Comparison of ENCODE assay signal across 16 cellular contexts in genomic region chr7:42964849-42965805, GRCh38. TPM values are rescaled to one million over a fixed set of nuclear protein-coding genes. Genes with fewer than 3 reads are reported as not detected.
DNase-seq lines count a peak whose midpoint lies in the region; ATAC-seq, FAIRE-seq and TF ChIP-seq lines count a peak whose summit lies in the region.
"Had no signal": no experiment of that assay in that cellular context is flagged by ENCODE, and none has a peak within 500 bp of the region (broad histone marks: within the 10 kb centered on the region; RNA-seq: fewer than 3 reads in every experiment).

No MANE protein-coding gene starts in this region.

- H3K27me3 Mint-ChIP-seq in T-helper 17 cell = peaks cover 32% of the 10 kb centered on the region

- in situ Hi-C loops in GM12878 (cut with MboI) = no loop called here
- in situ Hi-C loops in HepG2 (cut with HindIII; ENCODE audit: extremely low pct_ligation_motif_present, low pct_unique_long_range_greater_than_20kb) = no loop called here

- DNase-seq in AG20443 (ENCODE audit: low spot score) = peak; percentile 13
- peak; percentile 2 for DNase-seq in GM12878 (ENCODE audit: low read depth, low spot score)
- DNase-seq in HepG2 (ENCODE audit: low spot score) = no peak
- DNase-seq in osteoblast (ENCODE audit: insufficient read length, low spot score, missing footprints) = no peak
- no peak for DNase-seq in T-helper 17 cell
- DNase-seq in T1000 (lab: John Stamatoyannopoulos, UW) = no peak
- no peak for DNase-seq in DMS79 (lab: John Stamatoyannopoulos, UW)
- DNase-seq: activated CD4-positive, alpha-beta T cell treated with anti-CD3 and anti-CD28 coated beads, Interleukin-2, amount 50 U/mL, for 1 hour; NCI-H1417; NCI-H446; psoas muscle had no signal

- H3K4me1 ChIP-seq in GM12878 (ENCODE audit: control insufficient read depth, insufficient read depth, low read length) (no peaks in the 10 kb centered on the region), HepG2 (ENCODE audit: insufficient read depth, low read length) (no peaks in the 10 kb centered on the region), osteoblast (ENCODE audit: insufficient read depth, low read length) (peaks cover 3% of the 10 kb centered on the region)
- H3K4me1 ChIP-seq: psoas muscle had no signal

- H2AFZ ChIP-seq in GM12878 (ENCODE audit: control insufficient read depth, low read depth, low read length) (no peak overlapping the region), HepG2 (ENCODE audit: low read length) (no peak overlapping the region), osteoblast (ENCODE audit: low read length) (no peak overlapping the region)

- H3K4me3 ChIP-seq in GM12878 = no peak overlapping the region
- no peak overlapping the region for H3K4me3 ChIP-seq in HepG2 (replicated peaks in 1 of 3; ENCODE audit: insufficient read depth in 1 of 3, low read depth in 2 of 3, low read length in 3 of 3)
- no peak overlapping the region for H3K4me3 ChIP-seq in osteoblast (ENCODE audit: insufficient read depth, low read length)
- H3K4me3 ChIP-seq: psoas muscle had no signal

- H3K27me3 ChIP-seq in GM12878 (replicated peaks in 1 of 2; ENCODE audit: control insufficient read depth in 2 of 2, insufficient read depth in 2 of 2, low read length in 1 of 2) (no peaks in the 10 kb centered on the region), HepG2 (ENCODE audit: control insufficient read depth in 1 of 2, insufficient read depth in 2 of 2, low read length in 2 of 2) (0 out of 5 replicates have a peak, but pooled peaks cover 0 to 1% of the 10 kb centered on the region in 2 experiments), osteoblast (ENCODE audit: insufficient read depth, low read length) (peaks cover 21% of the 10 kb centered on the region)

- intact Hi-C loops in GM12878 (cut with micrococcal nuclease; ENCODE audit: unreplicated experiment) (no loop called here), HepG2 (cut with micrococcal nuclease; ENCODE audit: unreplicated experiment) (no loop called here)

- H3K9ac ChIP-seq in GM12878 (ENCODE audit: control insufficient read depth, insufficient read depth, low read length) (no peak overlapping the region), HepG2 (ENCODE audit: insufficient read depth, low read depth, low read length) (no peak overlapping the region)

- SMC1A ChIA-PET in GM12878 (lab: Charles Lee; ENCODE audit: uncharacterized antibody, unreplicated experiment) = interaction anchor here (1.3 kb wide), 1 partner anchor 18 kb away, joined by 3 read pairs; no protein-coding TSS in a partner anchor

- WGBS in GM12878 (ENCODE audit: insufficient coverage, insufficient replicate concordance, low lambda C conversion rate, missing lambda C conversion rate) = 37% methylated on average over 6 of the region's 6 CpGs
- WGBS in HepG2 (ENCODE audit: low lambda C conversion rate) = 16% methylated on average over 5 of the region's 6 CpGs

- no peaks in the 10 kb centered on the region for H3K4me1 Mint-ChIP-seq in T-helper 17 cell

- TF ChIP-seq RAD21 in GM12878 (IDR thresholded peaks at IDR 0.05; ENCODE audit: insufficient read depth, low read depth, low read length) = no peak
- no peak for TF ChIP-seq RAD21 in HepG2 (CRISPR knock-in tag; IDR thresholded peaks at IDR 0.05)

- H3K36me3 ChIP-seq in GM12878 (ENCODE audit: control insufficient read depth in 2 of 2, insufficient read depth in 2 of 2, low read length in 1 of 2) = no peaks in the 10 kb centered on the region
- H3K36me3 ChIP-seq in HepG2 (replicated peaks in 1 of 2; ENCODE audit: control insufficient read depth in 1 of 2, insufficient read depth in 2 of 2, low read length in 2 of 2) = no peaks in the 10 kb centered on the region
- H3K36me3 ChIP-seq in osteoblast (ENCODE audit: insufficient read depth, low read length) = no peaks in the 10 kb centered on the region

- BruUV-seq in GM12878 (replicated peaks; lab: Mats Ljungman, UMichigan) (no TSS peak), HepG2 (replicated peaks; lab: Mats Ljungman, UMichigan) (no TSS peak)

- H3K79me2 ChIP-seq in GM12878 (ENCODE audit: control insufficient read depth, insufficient read depth, low read length) = no peaks in the 10 kb centered on the region
- H3K79me2 ChIP-seq in HepG2 (ENCODE audit: insufficient read depth, low read length) = no peaks in the 10 kb centered on the region
- H3K79me2 ChIP-seq in osteoblast (ENCODE audit: insufficient read depth, low read length) = no peaks in the 10 kb centered on the region

- POLR2A ChIA-PET in GM12878 (lab: Charles Lee) = no interaction called here
- POLR2A ChIA-PET in HepG2 (lab: Yijun Ruan, JAX) = no interaction called here

- TF ChIP-seq CTCF in GM12878 (IDR thresholded peaks at IDR 0.05 in 2 of 3, conservative IDR thresholded peaks at IDR 0.05 in 1 of 3; ENCODE audit: control insufficient read depth in 2 of 3, extremely low read depth in 1 of 3, insufficient read depth in 1 of 3, low read depth in 3 of 3, low read length in 3 of 3) = no peak
- no peak for TF ChIP-seq CTCF in HepG2 (CRISPR knock-in tag; IDR thresholded peaks at IDR 0.05)
- TF ChIP-seq CTCF in osteoblast (IDR thresholded peaks at IDR 0.05; ENCODE audit: extremely low read depth, low read depth, low read length) = no peak

- no peak for TF ChIP-seq EP300 in GM12878 (IDR thresholded peaks at IDR 0.05; ENCODE audit: borderline replicate concordance in 1 of 2, control insufficient read depth in 1 of 2, low read depth in 2 of 2, low read length in 2 of 2)
- TF ChIP-seq EP300 in HepG2 (IDR thresholded peaks at IDR 0.05; ENCODE audit: low read depth in 2 of 2, low read length in 2 of 2) = no peak
- no peak for TF ChIP-seq EP300 in HepG2 (CRISPR knock-in tag; IDR thresholded peaks at IDR 0.05; ENCODE audit: borderline replicate concordance)

- FAIRE-seq in GM12878 (lab: Jason Lieb, UNC) = no peak
- no peak for FAIRE-seq in HepG2 (lab: Jason Lieb, UNC)
- FAIRE-seq: keratinocyte, urothelium cell line had no signal

- H3K9me3 ChIP-seq in GM12878 (replicated peaks; ENCODE audit: control insufficient read depth, insufficient read depth, low read length) = no peaks in the 10 kb centered on the region
- H3K9me3 ChIP-seq in HepG2 (ENCODE audit: low read length) = no peaks in the 10 kb centered on the region
- no peaks in the 10 kb centered on the region for H3K9me3 ChIP-seq in osteoblast (ENCODE audit: low read depth, low read length)
- H3K9me3 ChIP-seq in T-helper 17 cell (ENCODE audit: control insufficient read depth, low read length, poor library complexity, severe bottlenecking) = no peaks in the 10 kb centered on the region
- H3K9me3 ChIP-seq: psoas muscle had no signal

- H4K20me1 ChIP-seq in GM12878 (ENCODE audit: control insufficient read depth, insufficient read depth) (no peaks in the 10 kb centered on the region), HepG2 (ENCODE audit: insufficient read depth, low read length) (no peaks in the 10 kb centered on the region), osteoblast (ENCODE audit: insufficient read depth, low read length) (no peaks in the 10 kb centered on the region)

- H3K27ac Mint-ChIP-seq in T-helper 17 cell = no peak overlapping the region
- H3K27ac Mint-ChIP-seq: activated T-helper 2 cell treated with anti-CD3 and anti-CD28 coated beads, Interferon-gamma antibody, Interleukin-2, Interleukin-4, amounts not matched to agents 10 μg/mL and 5 μg/mL and 100 μg/mL, durations not matched to agents 14 hours and 24 hours and 36 hours had no signal

- H3K27ac ChIP-seq in GM12878 (ENCODE audit: control insufficient read depth, insufficient read depth) (no peak overlapping the region), HepG2 (ENCODE audit: extremely low read length, insufficient read depth, low read length) (no peak overlapping the region), osteoblast (ENCODE audit: low read depth, low read length) (no peak overlapping the region)
- H3K27ac ChIP-seq: psoas muscle had no signal

- CTCF ChIA-PET in GM12878 (lab: Yijun Ruan, JAX) (interaction anchor here (0.9 kb wide), 1 partner anchor 349 kb away, joined by 3 read pairs; no protein-coding TSS in a partner anchor), HepG2 (lab: Yijun Ruan, JAX; ENCODE audit: low intra/inter-chr PET ratio, low total read pairs) (no interaction called here)

- RAD21 ChIA-PET in GM12878 (lab: Charles Lee; ENCODE audit: unreplicated experiment) = interaction anchor here (0.6 to 1.3 kb wide), 3 partner anchors 19 to 298 kb away, joined by 3 to 8 read pairs (median 3); no protein-coding TSS in a partner anchor

- TF ChIP-seq POLR2A in GM12878 (IDR thresholded peaks at IDR 0.05; ENCODE audit: low read depth, low read length) (no peak), HepG2 (IDR thresholded peaks at IDR 0.05; ENCODE audit: insufficient read depth in 1 of 2, low read depth in 2 of 2, low read length in 2 of 2) (no peak)

- peaks cover 2% of the 10 kb centered on the region for H3K36me3 Mint-ChIP-seq in T-helper 17 cell (ENCODE audit: low read depth)

- ATAC-seq in GM21723 (IDR thresholded peaks at IDR 0.05; ENCODE audit: unreplicated experiment) = peak; percentile 59
- peak; percentile 82 for ATAC-seq in GM12878
- no peak for ATAC-seq in HepG2
- ATAC-seq in T-helper 17 cell = no peak
- ATAC-seq: Panc1, psoas muscle had no signal

- H3K4me3 Mint-ChIP-seq in T-helper 17 cell = no peak overlapping the region

- H3K4me2 ChIP-seq in GM12878 (ENCODE audit: control insufficient read depth, insufficient read depth) = no peak overlapping the region
- H3K4me2 ChIP-seq in HepG2 (ENCODE audit: low read depth, low read length) = no peak overlapping the region
- no peak overlapping the region for H3K4me2 ChIP-seq in osteoblast (ENCODE audit: insufficient read depth, low read length)

RNA-seq across cellular contexts. Expression of gene MRPL32, which starts 33.0 kb away (rescaled TPM):
- 69.7 and 72.4 TPM in 2 replicates for total RNA-seq in GM12878 (2013; cell fraction: nucleolus; rRNA removed)
- total RNA-seq in GM12878 (2014; rRNA removed) (72.0 and 86.3 TPM in 2 replicates), GM12878 (2014; rRNA removed; fragmentation: Illumina TruSeq; extraction: Trizol) (99.7 and 107 TPM in 2 replicates), GM12878 (2021) (65.3 and 66.0 TPM in 2 replicates), HepG2 (2016; rRNA removed; fragmentation: Illumina TruSeq; extraction: Trizol) (56.0 and 81.2 TPM in 2 replicates), osteoblast (35.5 and 42.1 TPM in 2 replicates), T-helper 17 cell (10 to 100 TPM; 31.1 to 39.1 TPM)
- polyA plus RNA-seq in GM12878 (2011; ENCODE audit: low read depth) = 59.8 TPM
- polyA plus RNA-seq in GM12878 (2011; rRNA removed) (101 and 156 TPM in 2 replicates), GM12878 (2014; fragmentation: Illumina TruSeq; extraction: Trizol) (106 and 111 TPM in 2 replicates), GM12878 (2014; fragmentation: Nextera tagmentation; extraction: Ambion mirVana) (100 to 1,000 TPM; 274 to 339 TPM), GM12878 (2014; rRNA removed) (98.9 and 112 TPM in 2 replicates), GM12878 (2016; fragmentation: Nextera tagmentation; extraction: Ambion mirVana) (100 to 1,000 TPM; 134 to 138 TPM), HepG2 (2011; rRNA removed) (28.9 and 39.0 TPM in 2 replicates)
- polyA plus RNA-seq in GM12878 (2011; cell fraction: cytosol; rRNA removed) = 66.7 and 70.1 TPM in 2 replicates
- polyA plus RNA-seq in GM12878 (2011; cell fraction: nucleus; rRNA removed) = 71.1 and 90.3 TPM in 2 replicates
- polyA plus RNA-seq in GM12878 (2012) = 58.1 and 60.1 TPM in 2 replicates
- polyA minus RNA-seq in GM12878 (2011; rRNA and poly(A)+ RNA removed) = 23.3 and 25.7 TPM in 2 replicates
- 9.1 and 17.3 TPM in 2 replicates for polyA minus RNA-seq in GM12878 (2011; cell fraction: cytosol; rRNA and poly(A)+ RNA removed)
- 14.1 and 14.6 TPM in 2 replicates for polyA minus RNA-seq in GM12878 (2011; cell fraction: nucleus; rRNA and poly(A)+ RNA removed)
- total RNA-seq in HepG2 (2016; cell fraction: cytosol; rRNA removed; fragmentation: Illumina TruSeq; extraction: Trizol; ENCODE audit: low read depth) = 31.6 and 32.4 TPM in 2 replicates
- 55.0 and 77.6 TPM in 2 replicates for total RNA-seq in HepG2 (2016; cell fraction: insoluble cytoplasmic fraction; rRNA removed; fragmentation: Illumina TruSeq; extraction: Trizol)
- total RNA-seq in HepG2 (2016; cell fraction: membrane; rRNA removed; fragmentation: Illumina TruSeq; extraction: Trizol) = 27.6 and 29.5 TPM in 2 replicates
- 66.7 and 77.9 TPM in 2 replicates for total RNA-seq in HepG2 (2016; cell fraction: nucleus; rRNA removed; fragmentation: Illumina TruSeq; extraction: Trizol)
- polyA plus RNA-seq in HepG2 (2011; cell fraction: cytosol; rRNA removed) = 29.1 and 33.6 TPM in 2 replicates
- polyA plus RNA-seq in HepG2 (2011; cell fraction: nucleus; rRNA removed) = 31.9 and 36.0 TPM in 2 replicates
- polyA plus RNA-seq in HepG2 (2012) = 43.4 and 46.6 TPM in 2 replicates
- 22.3 and 23.5 TPM in 2 replicates for polyA plus RNA-seq in HepG2 (2016; cell fraction: cytosol; fragmentation: Illumina TruSeq; extraction: Trizol; ENCODE audit: low read depth)
- polyA plus RNA-seq in HepG2 (2016; cell fraction: insoluble cytoplasmic fraction; fragmentation: Illumina TruSeq; extraction: Trizol; ENCODE audit: low read depth) = 55.4 and 63.5 TPM in 2 replicates
- 20.8 and 23.1 TPM in 2 replicates for polyA plus RNA-seq in HepG2 (2016; cell fraction: membrane; fragmentation: Illumina TruSeq; extraction: Trizol; ENCODE audit: low read depth)
- 123 and 127 TPM in 2 replicates for polyA plus RNA-seq in HepG2 (2016; cell fraction: nucleus; fragmentation: Illumina TruSeq; extraction: Trizol; ENCODE audit: insufficient read depth, low read depth)
- 5.4 and 5.9 TPM in 2 replicates for polyA minus RNA-seq in HepG2 (2011; rRNA and poly(A)+ RNA removed; ENCODE audit: low replicate concordance)
- 11.1 and 11.3 TPM in 2 replicates for polyA minus RNA-seq in HepG2 (2011; cell fraction: cytosol; rRNA and poly(A)+ RNA removed)
- 23.7 and 27.7 TPM in 2 replicates for polyA minus RNA-seq in HepG2 (2011; cell fraction: nucleus; rRNA and poly(A)+ RNA removed)

RNA-seq across cellular contexts. Expression of gene PSMA2, which starts 33.2 kb away (rescaled TPM):
- total RNA-seq in GM12878 (2013; cell fraction: nucleolus; rRNA removed) = 47.6 and 50.1 TPM in 2 replicates
- 129 and 142 TPM in 2 replicates for total RNA-seq in GM12878 (2014; rRNA removed)
- 192 and 195 TPM in 2 replicates for total RNA-seq in GM12878 (2014; rRNA removed; fragmentation: Illumina TruSeq; extraction: Trizol)
- total RNA-seq in GM12878 (2021) = 196 and 211 TPM in 2 replicates
- 203 TPM for polyA plus RNA-seq in GM12878 (2011; ENCODE audit: low read depth)
- 438 and 659 TPM in 2 replicates for polyA plus RNA-seq in GM12878 (2011; rRNA removed)
- 136 and 144 TPM in 2 replicates for polyA plus RNA-seq in GM12878 (2011; cell fraction: cytosol; rRNA removed)
- polyA plus RNA-seq in GM12878 (2011; cell fraction: nucleus; rRNA removed) = 115 TPM in 2 replicates
- 212 and 255 TPM in 2 replicates for polyA plus RNA-seq in GM12878 (2012)
- 175 and 207 TPM in 2 replicates for polyA plus RNA-seq in GM12878 (2014; fragmentation: Illumina TruSeq; extraction: Trizol)
- polyA plus RNA-seq in GM12878 (2014; fragmentation: Nextera tagmentation; extraction: Ambion mirVana) = 1,000 to 10,000 TPM; 1,068 to 1,223 TPM
- polyA plus RNA-seq in GM12878 (2014; rRNA removed) = 133 and 170 TPM in 2 replicates
- polyA plus RNA-seq in GM12878 (2016; fragmentation: Nextera tagmentation; extraction: Ambion mirVana) = 100 to 1,000 TPM; 779 to 813 TPM
- polyA minus RNA-seq in GM12878 (2011; rRNA and poly(A)+ RNA removed) = 42.9 and 69.9 TPM in 2 replicates
- polyA minus RNA-seq in GM12878 (2011; cell fraction: cytosol; rRNA and poly(A)+ RNA removed) = 29.3 and 37.7 TPM in 2 replicates
- polyA minus RNA-seq in GM12878 (2011; cell fraction: nucleus; rRNA and poly(A)+ RNA removed) = 15.7 and 23.2 TPM in 2 replicates
- 266 and 383 TPM in 2 replicates for total RNA-seq in HepG2 (2016; rRNA removed; fragmentation: Illumina TruSeq; extraction: Trizol)
- total RNA-seq in HepG2 (2016; cell fraction: cytosol; rRNA removed; fragmentation: Illumina TruSeq; extraction: Trizol; ENCODE audit: low read depth) = 61.3 and 61.8 TPM in 2 replicates
- 256 and 402 TPM in 2 replicates for total RNA-seq in HepG2 (2016; cell fraction: insoluble cytoplasmic fraction; rRNA removed; fragmentation: Illumina TruSeq; extraction: Trizol)
- 95.4 and 107 TPM in 2 replicates for total RNA-seq in HepG2 (2016; cell fraction: membrane; rRNA removed; fragmentation: Illumina TruSeq; extraction: Trizol)
- total RNA-seq in HepG2 (2016; cell fraction: nucleus; rRNA removed; fragmentation: Illumina TruSeq; extraction: Trizol) = 88.0 and 90.0 TPM in 2 replicates
- polyA plus RNA-seq in HepG2 (2011; rRNA removed) = 76.8 and 125 TPM in 2 replicates
- polyA plus RNA-seq in HepG2 (2011; cell fraction: cytosol; rRNA removed) = 66.2 and 82.5 TPM in 2 replicates
- 17.0 and 19.6 TPM in 2 replicates for polyA plus RNA-seq in HepG2 (2011; cell fraction: nucleus; rRNA removed)
- polyA plus RNA-seq in HepG2 (2012) = 114 and 146 TPM in 2 replicates
- polyA plus RNA-seq in HepG2 (2016; cell fraction: cytosol; fragmentation: Illumina TruSeq; extraction: Trizol; ENCODE audit: low read depth) = 58.3 and 63.3 TPM in 2 replicates
- polyA plus RNA-seq in HepG2 (2016; cell fraction: insoluble cytoplasmic fraction; fragmentation: Illumina TruSeq; extraction: Trizol; ENCODE audit: low read depth) = 295 and 339 TPM in 2 replicates
- polyA plus RNA-seq in HepG2 (2016; cell fraction: membrane; fragmentation: Illumina TruSeq; extraction: Trizol; ENCODE audit: low read depth) = 78.4 and 83.3 TPM in 2 replicates
- polyA plus RNA-seq in HepG2 (2016; cell fraction: nucleus; fragmentation: Illumina TruSeq; extraction: Trizol; ENCODE audit: insufficient read depth, low read depth) = 125 and 126 TPM in 2 replicates
- polyA minus RNA-seq in HepG2 (2011; rRNA and poly(A)+ RNA removed; ENCODE audit: low replicate concordance) = 14.4 and 18.8 TPM in 2 replicates
- 33.7 and 36.6 TPM in 2 replicates for polyA minus RNA-seq in HepG2 (2011; cell fraction: cytosol; rRNA and poly(A)+ RNA removed)
- polyA minus RNA-seq in HepG2 (2011; cell fraction: nucleus; rRNA and poly(A)+ RNA removed) = 23.6 and 27.7 TPM in 2 replicates
- 50.3 and 59.2 TPM in 2 replicates for total RNA-seq in osteoblast
- total RNA-seq in T-helper 17 cell = 10 to 100 TPM; 42.1 to 49.8 TPM

RNA-seq across cellular contexts. Expression of gene C7orf25, which starts 53.3 kb away (rescaled TPM):
- total RNA-seq in GM12878 (2013; cell fraction: nucleolus; rRNA removed) = 17.2 and 18.2 TPM in 2 replicates
- total RNA-seq in GM12878 (2014; rRNA removed) = 1.4 and 3.5 TPM in 2 replicates
- total RNA-seq in GM12878 (2014; rRNA removed; fragmentation: Illumina TruSeq; extraction: Trizol) = 1.9 and 2.2 TPM in 2 replicates
- total RNA-seq in GM12878 (2021) = 3.2 and 3.6 TPM in 2 replicates
- polyA plus RNA-seq in GM12878 (2011; ENCODE audit: low read depth) = 0.49 TPM
- polyA plus RNA-seq in GM12878 (2011; rRNA removed) = 1.0 and 2.0 TPM in 2 replicates
- polyA plus RNA-seq in GM12878 (2011; cell fraction: cytosol; rRNA removed) = 0.55 and 0.87 TPM in 2 replicates
- 2.5 and 3.0 TPM in 2 replicates for polyA plus RNA-seq in GM12878 (2011; cell fraction: nucleus; rRNA removed)
- polyA plus RNA-seq in GM12878 (2012) = 1.1 and 1.3 TPM in 2 replicates
- 0.98 and 2.0 TPM in 2 replicates for polyA plus RNA-seq in GM12878 (2014; fragmentation: Illumina TruSeq; extraction: Trizol)
- 1 to 10 TPM in 1 of 2 experiments, under 1 TPM in 1; 0.68 to 1.3 TPM for polyA plus RNA-seq in GM12878 (2014; fragmentation: Nextera tagmentation; extraction: Ambion mirVana)
- polyA plus RNA-seq in GM12878 (2014; rRNA removed) = 0.63 and 2.6 TPM in 2 replicates
- polyA plus RNA-seq in GM12878 (2016; fragmentation: Nextera tagmentation; extraction: Ambion mirVana) = 1 to 10 TPM; 2.0 to 2.7 TPM
- polyA minus RNA-seq in GM12878 (2011; rRNA and poly(A)+ RNA removed) = 1.2 and 2.1 TPM in 2 replicates
- polyA minus RNA-seq in GM12878 (2011; cell fraction: cytosol; rRNA and poly(A)+ RNA removed) = 1.3 TPM in 1 of 2 replicates, not detected in the other
- 5.7 and 9.2 TPM in 2 replicates for polyA minus RNA-seq in GM12878 (2011; cell fraction: nucleus; rRNA and poly(A)+ RNA removed)
- total RNA-seq in HepG2 (2016; rRNA removed; fragmentation: Illumina TruSeq; extraction: Trizol) = 1.1 and 1.3 TPM in 2 replicates
- 0.51 and 0.97 TPM in 2 replicates for total RNA-seq in HepG2 (2016; cell fraction: cytosol; rRNA removed; fragmentation: Illumina TruSeq; extraction: Trizol; ENCODE audit: low read depth)
- 1.2 and 2.0 TPM in 2 replicates for total RNA-seq in HepG2 (2016; cell fraction: insoluble cytoplasmic fraction; rRNA removed; fragmentation: Illumina TruSeq; extraction: Trizol)
- 1.1 and 1.8 TPM in 2 replicates for total RNA-seq in HepG2 (2016; cell fraction: membrane; rRNA removed; fragmentation: Illumina TruSeq; extraction: Trizol)
- total RNA-seq in HepG2 (2016; cell fraction: nucleus; rRNA removed; fragmentation: Illumina TruSeq; extraction: Trizol) = 3.3 and 4.3 TPM in 2 replicates
- 0.37 and 0.68 TPM in 2 replicates for polyA plus RNA-seq in HepG2 (2011; rRNA removed)
- 0.25 and 0.97 TPM in 2 replicates for polyA plus RNA-seq in HepG2 (2011; cell fraction: cytosol; rRNA removed)
- polyA plus RNA-seq in HepG2 (2011; cell fraction: nucleus; rRNA removed) = 0.48 and 0.66 TPM in 2 replicates
- polyA plus RNA-seq in HepG2 (2012) = 0.54 and 1.2 TPM in 2 replicates
- polyA plus RNA-seq in HepG2 (2016; cell fraction: cytosol; fragmentation: Illumina TruSeq; extraction: Trizol; ENCODE audit: low read depth) = 0.60 and 0.75 TPM in 2 replicates
- polyA plus RNA-seq in HepG2 (2016; cell fraction: insoluble cytoplasmic fraction; fragmentation: Illumina TruSeq; extraction: Trizol; ENCODE audit: low read depth) = 1.4 and 1.5 TPM in 2 replicates
- polyA plus RNA-seq in HepG2 (2016; cell fraction: membrane; fragmentation: Illumina TruSeq; extraction: Trizol; ENCODE audit: low read depth) = 0.36 and 0.58 TPM in 2 replicates
- 2.2 and 3.3 TPM in 2 replicates for polyA plus RNA-seq in HepG2 (2016; cell fraction: nucleus; fragmentation: Illumina TruSeq; extraction: Trizol; ENCODE audit: insufficient read depth, low read depth)
- 0.76 and 2.8 TPM in 2 replicates for polyA minus RNA-seq in HepG2 (2011; rRNA and poly(A)+ RNA removed; ENCODE audit: low replicate concordance)
- 0.99 TPM in 1 of 2 replicates, not detected in the other for polyA minus RNA-seq in HepG2 (2011; cell fraction: cytosol; rRNA and poly(A)+ RNA removed)
- polyA minus RNA-seq in HepG2 (2011; cell fraction: nucleus; rRNA and poly(A)+ RNA removed) = 7.0 and 9.9 TPM in 2 replicates
- 8.0 and 8.7 TPM in 2 replicates for total RNA-seq in osteoblast
- 1 to 10 TPM; 1.9 to 2.9 TPM for total RNA-seq in T-helper 17 cell

Comparison
In these comparisons a context has a peak if more than half of its experiments do, and no peak if none do; other contexts are left out.
1. DNase-seq: peak in AG20443 (single experiment) and GM12878 (single experiment); none in HepG2 (single experiment), osteoblast (single experiment), T-helper 17 cell (0 of 3), T1000 (single experiment) and DMS79 (single experiment).
2. ATAC-seq: peak in GM21723 (single experiment) and GM12878 (single experiment); none in HepG2 (single experiment) and T-helper 17 cell (single experiment).